In the genomic region with DNA sequence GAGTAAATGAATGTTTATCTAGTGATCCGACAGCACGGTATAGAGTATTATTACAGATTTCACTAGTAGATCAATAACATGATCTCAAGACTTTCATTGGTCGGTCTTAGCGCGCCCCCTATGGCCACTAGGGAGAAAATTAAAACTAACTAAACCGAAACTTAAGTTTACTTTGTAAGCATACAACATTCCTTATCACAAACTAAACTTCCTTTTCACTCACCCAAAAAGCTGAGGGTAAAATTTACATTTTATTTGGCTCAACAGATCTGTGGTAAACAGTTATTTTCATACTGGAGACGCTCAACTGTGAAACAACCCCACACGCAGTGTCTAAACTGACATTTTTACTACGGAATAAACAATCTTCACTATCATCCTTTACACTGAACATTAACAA, we compare ENCODE assay signal across 9 cellular contexts.
DNase-seq lines count a peak whose midpoint lies in the region; ATAC-seq and TF ChIP-seq lines count a peak whose summit lies in the region.
"Had no signal": no experiment of that assay in that cellular context is flagged by ENCODE, and none has a peak within 500 bp of the region (broad histone marks: within the 10 kb centered on the region; RNA-seq: fewer than 3 reads in every experiment).

No MANE protein-coding gene starts in this region.

- H3K27me3 ChIP-seq in HL-60 (ENCODE audit: insufficient read depth, poor library complexity, severe bottlenecking) (no peaks in the 10 kb centered on the region), thyroid gland (no peaks in the 10 kb centered on the region)
- H3K27me3 ChIP-seq: SJSA1 had no signal

- TF ChIP-seq POLR2A in thyroid gland (IDR thresholded peaks at IDR 0.05): no peak

- DNase-seq in Daoy (ENCODE audit: low read depth): peak; percentile 8
- DNase-seq in HL-60 (ENCODE audit: low read depth in 1 of 2, low spot score in 1 of 2): peak; percentile 10 to 35
- peak; percentile 22 for DNase-seq in UCSD-AML1 (lab: John Stamatoyannopoulos, UW; ENCODE audit: unreplicated experiment)
- DNase-seq in iPS DF 4.7 (ENCODE audit: extremely low read depth, low spot score): peak; percentile 11
- peak; percentile 45 to 50 for DNase-seq in thyroid gland
- no peak for DNase-seq in T-helper 9 cell
- DNase-seq in GF-D8 (lab: John Stamatoyannopoulos, UW): no peak

- WGBS in thyroid gland, 2 donors: 33 to 36% methylated on average over 9 of the region's 9 CpGs

- H3K36me3 ChIP-seq in thyroid gland: no peaks in the 10 kb centered on the region
- H3K36me3 ChIP-seq: SJSA1 had no signal

- ATAC-seq in GM19438 (IDR thresholded peaks at IDR 0.05; ENCODE audit: low read depth, unreplicated experiment): peak; percentile 47

- H3K27ac ChIP-seq in HL-60 (replicated peaks) (no peak overlapping the region), thyroid gland (no peak overlapping the region)
- H3K27ac ChIP-seq: SJSA1 had no signal

- peak; percentile 38 for TF ChIP-seq CTCF in HL-60 (IDR thresholded peaks at IDR 0.05; ENCODE audit: insufficient read depth, low read length)
- peak in 5 of 6 experiments; percentile 41 to 73 (median 67) for TF ChIP-seq CTCF in thyroid gland (IDR thresholded peaks at IDR 0.05)

- H3K9me3 ChIP-seq in thyroid gland: no peaks in the 10 kb centered on the region
- H3K9me3 ChIP-seq: SJSA1 had no signal

- H3K4me1 ChIP-seq in thyroid gland: no peaks in the 10 kb centered on the region
- H3K4me1 ChIP-seq: SJSA1 had no signal

- intact Hi-C loops in thyroid gland (cut with DNase I): no loop called here

- H3K4me3 ChIP-seq in HL-60 (replicated peaks; ENCODE audit: insufficient read depth, low read length) (no peak overlapping the region), thyroid gland (replicated peaks in 1 of 3) (no peak overlapping the region)
- H3K4me3 ChIP-seq: SJSA1 had no signal

Comparison
In these comparisons a context has a peak if more than half of its experiments do, and no peak if none do; other contexts are left out.
1. DNase-seq: peak in Daoy (single experiment), HL-60 (2 of 2), UCSD-AML1 (single experiment), iPS DF 4.7 (single experiment) and thyroid gland (2 of 2); none in T-helper 9 cell (single experiment) and GF-D8 (single experiment).